5 cellular contexts compared by ENCODE assay signal in genomic region chr6:73281684-73282083, GRCh38. TPM values are rescaled to one million over a fixed set of nuclear protein-coding genes. Genes with fewer than 3 reads are reported as not detected.
"Had no signal": no experiment of that assay in that cellular context is flagged by ENCODE, and none has a peak within 500 bp of the region (broad histone marks: within the 10 kb centered on the region; RNA-seq: fewer than 3 reads in every experiment).

No MANE protein-coding gene starts in this region.

RNA-seq across cellular contexts. Expression of gene KHDC1L, which starts 56.4 kb away (rescaled TPM):
- total RNA-seq: GM23248, GM23338, H1, H4, H9 had no signal
- polyA plus RNA-seq: GM23248, GM23338 had no signal
